Comparison of ENCODE assay signal across 17 cellular contexts in genomic region chr5:126488362-126489065, GRCh38.
DNase-seq lines count a peak whose midpoint lies in the region; ATAC-seq and TF ChIP-seq lines count a peak whose summit lies in the region.
"Had no signal": no experiment of that assay in that cellular context is flagged by ENCODE, and none has a peak within 500 bp of the region (broad histone marks: within the 10 kb centered on the region; RNA-seq: fewer than 3 reads in every experiment).

No MANE protein-coding gene starts in this region.

- ATAC-seq in HG03457 (IDR thresholded peaks at IDR 0.05; ENCODE audit: unreplicated experiment) = no peak
- no peak for ATAC-seq in GM18519 (IDR thresholded peaks at IDR 0.05; ENCODE audit: low FRiP score, unreplicated experiment)
- ATAC-seq in activated naive CD4-positive, alpha-beta T cell treated with anti-CD3 and anti-CD28 coated beads, Interleukin-2, amount 50 U/mL, for 72 hours = no peak
- ATAC-seq: activated T-cell treated with anti-CD3 and anti-CD28 coated beads, Interleukin-2, amount 50 U/mL, for 72 hours; Panc1 had no signal

- H3K4me1 ChIP-seq in esophagus squamous epithelium (peaks cover 0 to 29% (median 3%) of the 10 kb centered on the region in 3 donors), sigmoid colon (peaks cover 0 to 4% (median 0%) of the 10 kb centered on the region in 4 donors)
- H3K4me1 ChIP-seq: Caco-2, parathyroid adenoma had no signal

- no peak overlapping the region for H3K27ac Mint-ChIP-seq in activated naive CD4-positive, alpha-beta T cell treated with anti-CD3 and anti-CD28 coated beads, Interleukin-2, amount 50 U/mL, for 72 hours
- H3K27ac Mint-ChIP-seq: activated T-cell treated with anti-CD3 and anti-CD28 coated beads, Interleukin-2, amount 50 U/mL, for 72 hours; stimulated activated naive CD8-positive, alpha-beta T cell treated with anti-CD3 and anti-CD28 coated beads, Interleukin-15, Interleukin-2, amounts not matched to agents 100 ng/mL and 50 ng/mL, for 24 hours had no signal

- H3K27ac ChIP-seq in esophagus squamous epithelium = peak overlapping the region in 3 of 4 donors; percentile 57 to 79 (median 67)
- H3K27ac ChIP-seq in sigmoid colon = peak overlapping the region; percentile 17 to 54 (median 39)
- H3K27ac ChIP-seq: parathyroid adenoma had no signal

- TF ChIP-seq POLR2A in esophagus squamous epithelium (IDR thresholded peaks at IDR 0.05) (no peak), sigmoid colon (IDR thresholded peaks at IDR 0.05) (no peak)

- no peaks in the 10 kb centered on the region for H3K9me3 Mint-ChIP-seq in activated naive CD4-positive, alpha-beta T cell treated with anti-CD3 and anti-CD28 coated beads, Interleukin-2, amount 50 U/mL, for 72 hours
- H3K9me3 Mint-ChIP-seq: activated T-cell treated with anti-CD3 and anti-CD28 coated beads, Interleukin-2, amount 50 U/mL, for 72 hours; stimulated activated naive CD8-positive, alpha-beta T cell treated with anti-CD3 and anti-CD28 coated beads, Interleukin-15, Interleukin-2, amounts not matched to agents 100 ng/mL and 50 ng/mL, for 24 hours had no signal

- WGBS in esophagus squamous epithelium, 2 donors = 68 to 79% methylated on average over 7 of the region's 7 CpGs
- WGBS in sigmoid colon, 2 donors = 80 to 83% methylated on average over 7 of the region's 7 CpGs

- H3K36me3 ChIP-seq in esophagus squamous epithelium (peaks cover 3 to 98% (median 5%) of the 10 kb centered on the region in 3 donors), sigmoid colon (peaks cover 30 to 94% (median 45%) of the 10 kb centered on the region in 4 donors)

- intact Hi-C loops in esophagus squamous epithelium (cut with DNase I) (no loop called here), sigmoid colon (cut with DNase I) (no loop called here)

- peaks cover 0 to under 1% of the 10 kb centered on the region in 2 donors for H3K36me3 Mint-ChIP-seq in activated naive CD4-positive, alpha-beta T cell treated with anti-CD3 and anti-CD28 coated beads, Interleukin-2, amount 50 U/mL, for 72 hours

- no peaks in the 10 kb centered on the region for H3K9me3 ChIP-seq in esophagus squamous epithelium
- H3K9me3 ChIP-seq in sigmoid colon = no peaks in the 10 kb centered on the region
- H3K9me3 ChIP-seq: Caco-2 had no signal

- H3K27me3 ChIP-seq in esophagus squamous epithelium (no peaks in the 10 kb centered on the region), sigmoid colon (no peaks in the 10 kb centered on the region)

- H3K4me3 ChIP-seq in esophagus squamous epithelium (no peak overlapping the region), sigmoid colon (no peak overlapping the region)

- DNase-seq in EH (ENCODE audit: low read depth) (peak; percentile 38), NCI-H69 (lab: John Stamatoyannopoulos, UW) (peak; percentile 66), esophagus squamous epithelium (lab: John Stamatoyannopoulos, UW) (no peak), sigmoid colon (no peak), amygdala (lab: John Stamatoyannopoulos, UW) (no peak)
- no peak for DNase-seq in activated naive CD4-positive, alpha-beta T cell treated with anti-CD3 and anti-CD28 coated beads, Interleukin-2, amount 50 U/mL, for 72 hours (ENCODE audit: low spot score in 2 of 2)
- DNase-seq: activated CD4-positive, alpha-beta T cell treated with anti-CD3 and anti-CD28 coated beads, Interleukin-2, amount 50 U/mL, for 48 hours; activated T-cell treated with anti-CD3 and anti-CD28 coated beads, Interleukin-2, amount 50 U/mL, for 72 hours; Caco-2; glutamatergic neuron; NCI-H1105 treated with DMSO at 0.1 percent for 48 hours; NCI-H510A treated with DMSO at 0.1 percent for 48 hours had no signal

- no peak for TF ChIP-seq EP300 in sigmoid colon (IDR thresholded peaks at IDR 0.05)

- no peak for TF ChIP-seq CTCF in esophagus squamous epithelium (IDR thresholded peaks at IDR 0.05)
- TF ChIP-seq CTCF in sigmoid colon (IDR thresholded peaks at IDR 0.05) = no peak

Comparison
In these comparisons a context has a peak if more than half of its experiments do, and no peak if none do; other contexts are left out.
1. DNase-seq: peak in EH (single experiment) and NCI-H69 (single experiment); none in esophagus squamous epithelium (single experiment), sigmoid colon (single experiment), amygdala (0 of 56) and activated naive CD4-positive, alpha-beta T cell treated with anti-CD3 and anti-CD28 coated beads, Interleukin-2, amount 50 U/mL, for 72 hours (0 of 2).